Comparison of ENCODE assay signal across 17 cellular contexts in genomic region chr10:3347413-3348147, GRCh38.
DNase-seq lines count a peak whose midpoint lies in the region; ATAC-seq, FAIRE-seq and TF ChIP-seq lines count a peak whose summit lies in the region.
"Had no signal": no experiment of that assay in that cellular context is flagged by ENCODE, and none has a peak within 500 bp of the region (broad histone marks: within the 10 kb centered on the region; RNA-seq: fewer than 3 reads in every experiment).

No MANE protein-coding gene starts in this region.

- no TSS peak for BruUV-seq in HepG2 (replicated peaks; lab: Mats Ljungman, UMichigan)

- no peak overlapping the region for H3K4me3 ChIP-seq in HepG2 (replicated peaks in 1 of 3; ENCODE audit: insufficient read depth in 1 of 3, low read depth in 2 of 3, low read length in 3 of 3)
- no peak overlapping the region for H3K4me3 ChIP-seq in right lobe of liver
- no peak overlapping the region for H3K4me3 ChIP-seq in epithelial cell of esophagus (ENCODE audit: low read length)
- H3K4me3 ChIP-seq in testis: no peak overlapping the region
- no peak overlapping the region for H3K4me3 ChIP-seq in trophoblast cell (ENCODE audit: low read depth, low read length)
- H3K4me3 ChIP-seq: SJCRH30 had no signal

- TF ChIP-seq POLR2A in HepG2 (IDR thresholded peaks at IDR 0.05; ENCODE audit: insufficient read depth in 1 of 2, low read depth in 2 of 2, low read length in 2 of 2) (no peak), right lobe of liver (IDR thresholded peaks at IDR 0.05) (no peak), testis (IDR thresholded peaks at IDR 0.05) (no peak)

- H3K9me3 ChIP-seq in HepG2 (ENCODE audit: low read length) (no peaks in the 10 kb centered on the region), right lobe of liver (no peaks in the 10 kb centered on the region), testis (no peaks in the 10 kb centered on the region), trophoblast cell (ENCODE audit: insufficient read depth, low read depth, low read length) (peaks cover under 1% of the 10 kb centered on the region)
- H3K9me3 ChIP-seq: SJCRH30 had no signal

- no peak overlapping the region for H2BK5ac ChIP-seq in trophoblast cell (ENCODE audit: low read depth, low read length, poor library complexity)

- no peak overlapping the region for H2AFZ ChIP-seq in HepG2 (ENCODE audit: low read length)
- no peak overlapping the region for H2AFZ ChIP-seq in trophoblast cell (ENCODE audit: insufficient read depth, low read length, poor library complexity)

- H3K4me2 ChIP-seq in HepG2 (ENCODE audit: low read depth, low read length) (no peak overlapping the region), trophoblast cell (ENCODE audit: low read length) (no peak overlapping the region)

- no peak for FAIRE-seq in HepG2 (lab: Jason Lieb, UNC)
- FAIRE-seq: D721Med, H1 had no signal

- no peaks in the 10 kb centered on the region for H3K79me1 ChIP-seq in trophoblast cell (ENCODE audit: low read length)

- in situ Hi-C loops in HepG2 (cut with HindIII; ENCODE audit: extremely low pct_ligation_motif_present, low pct_unique_long_range_greater_than_20kb): no loop called here

- H4K12ac ChIP-seq in trophoblast cell (ENCODE audit: low read depth, low read length): no peak overlapping the region

- H3K79me2 ChIP-seq in HepG2 (ENCODE audit: insufficient read depth, low read length) (no peaks in the 10 kb centered on the region), trophoblast cell (ENCODE audit: control insufficient read depth, insufficient read depth, low read length, poor library complexity) (no peaks in the 10 kb centered on the region)

- TF ChIP-seq CTCF in HepG2 (CRISPR knock-in tag; IDR thresholded peaks at IDR 0.05): no peak
- no peak for TF ChIP-seq CTCF in right lobe of liver (IDR thresholded peaks at IDR 0.05)
- TF ChIP-seq CTCF in epithelial cell of esophagus (IDR thresholded peaks at IDR 0.05; ENCODE audit: insufficient read depth, low read depth, low read length, missing control alignments): no peak
- TF ChIP-seq CTCF in testis (IDR thresholded peaks at IDR 0.05): no peak

- DNase-seq in HepG2 (ENCODE audit: low spot score): peak; percentile 9
- DNase-seq in right lobe of liver: no peak
- peak; percentile 44 for DNase-seq in RPMI7951 (ENCODE audit: low read depth)
- DNase-seq in epithelial cell of esophagus (ENCODE audit: low read depth): peak; percentile 74
- DNase-seq in testis: peak; percentile 78
- DNase-seq in trophoblast cell: no peak
- no peak for DNase-seq in left colon
- DNase-seq: ACHN; CD4-positive, alpha-beta T cell; Kasumi-1; NCI-H1417 treated with DMSO at 0.1 percent for 48 hours; NCI-H2081 treated with DMSO at 0.1 percent for 48 hours had no signal

- no peak overlapping the region for H4K91ac ChIP-seq in trophoblast cell (ENCODE audit: low read depth, low read length)

- ATAC-seq in HepG2: no peak
- ATAC-seq in right lobe of liver: no peak
- no peak for ATAC-seq in left colon
- ATAC-seq in HG03457 (IDR thresholded peaks at IDR 0.05; ENCODE audit: unreplicated experiment): no peak

- no peak overlapping the region for H4K8ac ChIP-seq in trophoblast cell (ENCODE audit: low read depth, low read length)

- H3K23ac ChIP-seq in trophoblast cell (ENCODE audit: low read length): no peak overlapping the region

- POLR2A ChIA-PET in HepG2 (lab: Yijun Ruan, JAX): no interaction called here

- H2BK12ac ChIP-seq in trophoblast cell (ENCODE audit: low read length): no peak overlapping the region

- H4K20me1 ChIP-seq in HepG2 (ENCODE audit: insufficient read depth, low read length): no peaks in the 10 kb centered on the region

- no peak overlapping the region for H3K14ac ChIP-seq in trophoblast cell (ENCODE audit: low read length)

- no peak for TF ChIP-seq EP300 in HepG2 (IDR thresholded peaks at IDR 0.05; ENCODE audit: low read depth in 2 of 2, low read length in 2 of 2)
- no peak for TF ChIP-seq EP300 in HepG2 (CRISPR knock-in tag; IDR thresholded peaks at IDR 0.05; ENCODE audit: borderline replicate concordance)

- CTCF ChIA-PET in HepG2 (lab: Yijun Ruan, JAX; ENCODE audit: low intra/inter-chr PET ratio, low total read pairs): no interaction called here

- no peak overlapping the region for H3K18ac ChIP-seq in trophoblast cell (ENCODE audit: low read length)

- H3K9ac ChIP-seq in HepG2 (ENCODE audit: insufficient read depth, low read depth, low read length): no peak overlapping the region
- H3K9ac ChIP-seq in trophoblast cell (ENCODE audit: low read length): no peak overlapping the region

- H3K4ac ChIP-seq in trophoblast cell (ENCODE audit: low read depth, low read length): no peak overlapping the region

- H3K4me1 ChIP-seq in HepG2 (ENCODE audit: insufficient read depth, low read length) (no peaks in the 10 kb centered on the region), right lobe of liver (no peaks in the 10 kb centered on the region), testis (no peaks in the 10 kb centered on the region), trophoblast cell (ENCODE audit: control insufficient read depth in 1 of 2, insufficient read depth in 2 of 2, low read length in 2 of 2) (no peaks in the 10 kb centered on the region)
- H3K4me1 ChIP-seq: SJCRH30 had no signal

- intact Hi-C loops in HepG2 (cut with micrococcal nuclease; ENCODE audit: unreplicated experiment): no loop called here
- intact Hi-C loops in right lobe of liver (cut with DNase I): no loop called here
- intact Hi-C loops in testis (cut with DNase I; ENCODE audit: low total_unique reads): no loop called here
- intact Hi-C loops in left colon (cut with DNase I, micrococcal nuclease): no loop called here

- no peak overlapping the region for H2BK120ac ChIP-seq in trophoblast cell (ENCODE audit: insufficient read depth, low read length, poor library complexity)

- WGBS in HepG2 (ENCODE audit: low lambda C conversion rate): 27% methylated on average over 7 of the region's 12 CpGs
- 58% methylated on average over 5 of the region's 12 CpGs for WGBS in right lobe of liver (ENCODE audit: insufficient coverage, low coverage, low lambda C conversion rate, missing lambda C conversion rate)
- 67 to 85% methylated on average over 12 of the region's 12 CpGs for WGBS in testis, 2 donors
- WGBS in trophoblast cell (ENCODE audit: extremely low coverage, insufficient coverage, insufficient read length): no CpG with 5 or more reads among the region's 12 CpGs

- H2AK5ac ChIP-seq in trophoblast cell (ENCODE audit: low read length): no peak overlapping the region

- H3K27me3 ChIP-seq in HepG2 (ENCODE audit: control insufficient read depth in 1 of 2, insufficient read depth in 2 of 2, low read length in 2 of 2): peaks cover 5 to 53% of the 10 kb centered on the region in 2 experiments; a peak in 3 of 5 replicates
- no peaks in the 10 kb centered on the region for H3K27me3 ChIP-seq in right lobe of liver
- H3K27me3 ChIP-seq in testis: no peaks in the 10 kb centered on the region
- H3K27me3 ChIP-seq in trophoblast cell (ENCODE audit: insufficient read depth, low read length): no peaks in the 10 kb centered on the region
- H3K27me3 ChIP-seq: SJCRH30 had no signal

- no peak overlapping the region for H3K27ac ChIP-seq in HepG2 (ENCODE audit: extremely low read length, insufficient read depth, low read length)
- no peak overlapping the region for H3K27ac ChIP-seq in right lobe of liver
- no peak overlapping the region for H3K27ac ChIP-seq in testis
- no peak overlapping the region for H3K27ac ChIP-seq in trophoblast cell (ENCODE audit: low read depth, low read length)
- H3K27ac ChIP-seq: RWPE1, SJCRH30 had no signal

- H3K36me3 ChIP-seq in HepG2 (replicated peaks in 1 of 2; ENCODE audit: control insufficient read depth in 1 of 2, insufficient read depth in 2 of 2, low read length in 2 of 2) (no peaks in the 10 kb centered on the region), right lobe of liver (no peaks in the 10 kb centered on the region), testis (ENCODE audit: low read depth, missing control alignments) (no peaks in the 10 kb centered on the region), trophoblast cell (ENCODE audit: control insufficient read depth in 1 of 2, insufficient read depth in 2 of 2, low read length in 2 of 2) (no peaks in the 10 kb centered on the region)
- H3K36me3 ChIP-seq: SJCRH30 had no signal

- no peak for TF ChIP-seq RAD21 in HepG2 (CRISPR knock-in tag; IDR thresholded peaks at IDR 0.05)

TF ChIP-seq in HepG2, 621 proteins besides CTCF, POLR2A, EP300 and RAD21:
- TF ChIP-seq, protein P1, sequence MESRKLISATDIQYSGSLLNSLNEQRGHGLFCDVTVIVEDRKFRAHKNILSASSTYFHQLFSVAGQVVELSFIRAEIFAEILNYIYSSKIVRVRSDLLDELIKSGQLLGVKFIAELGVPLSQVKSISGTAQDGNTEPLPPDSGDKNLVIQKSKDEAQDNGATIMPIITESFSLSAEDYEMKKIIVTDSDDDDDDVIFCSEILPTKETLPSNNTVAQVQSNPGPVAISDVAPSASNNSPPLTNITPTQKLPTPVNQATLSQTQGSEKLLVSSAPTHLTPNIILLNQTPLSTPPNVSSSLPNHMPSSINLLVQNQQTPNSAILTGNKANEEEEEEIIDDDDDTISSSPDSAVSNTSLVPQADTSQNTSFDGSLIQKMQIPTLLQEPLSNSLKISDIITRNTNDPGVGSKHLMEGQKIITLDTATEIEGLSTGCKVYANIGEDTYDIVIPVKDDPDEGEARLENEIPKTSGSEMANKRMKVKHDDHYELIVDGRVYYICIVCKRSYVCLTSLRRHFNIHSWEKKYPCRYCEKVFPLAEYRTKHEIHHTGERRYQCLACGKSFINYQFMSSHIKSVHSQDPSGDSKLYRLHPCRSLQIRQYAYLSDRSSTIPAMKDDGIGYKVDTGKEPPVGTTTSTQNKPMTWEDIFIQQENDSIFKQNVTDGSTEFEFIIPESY (CRISPR knock-in tag; IDR thresholded peaks at IDR 0.05): no peak
- TF ChIP-seq NFIB (CRISPR knock-in tag; IDR thresholded peaks at IDR 0.05; ENCODE audit: borderline replicate concordance) (no peak), ZNF577 (CRISPR knock-in tag; IDR thresholded peaks at IDR 0.05; ENCODE audit: borderline replicate concordance, low read depth) (no peak), FOXJ3 (CRISPR knock-in tag; IDR thresholded peaks at IDR 0.05; ENCODE audit: borderline replicate concordance) (no peak)
TF ChIP-seq in HepG2: peak in this region for 0.

Comparison
In these comparisons a context has a peak if more than half of its experiments do, and no peak if none do; other contexts are left out.
1. DNase-seq: peak in HepG2 (single experiment), RPMI7951 (single experiment), epithelial cell of esophagus (single experiment) and testis (single experiment); none in right lobe of liver (0 of 3), trophoblast cell (0 of 2) and left colon (0 of 2).